In the genomic region with DNA sequence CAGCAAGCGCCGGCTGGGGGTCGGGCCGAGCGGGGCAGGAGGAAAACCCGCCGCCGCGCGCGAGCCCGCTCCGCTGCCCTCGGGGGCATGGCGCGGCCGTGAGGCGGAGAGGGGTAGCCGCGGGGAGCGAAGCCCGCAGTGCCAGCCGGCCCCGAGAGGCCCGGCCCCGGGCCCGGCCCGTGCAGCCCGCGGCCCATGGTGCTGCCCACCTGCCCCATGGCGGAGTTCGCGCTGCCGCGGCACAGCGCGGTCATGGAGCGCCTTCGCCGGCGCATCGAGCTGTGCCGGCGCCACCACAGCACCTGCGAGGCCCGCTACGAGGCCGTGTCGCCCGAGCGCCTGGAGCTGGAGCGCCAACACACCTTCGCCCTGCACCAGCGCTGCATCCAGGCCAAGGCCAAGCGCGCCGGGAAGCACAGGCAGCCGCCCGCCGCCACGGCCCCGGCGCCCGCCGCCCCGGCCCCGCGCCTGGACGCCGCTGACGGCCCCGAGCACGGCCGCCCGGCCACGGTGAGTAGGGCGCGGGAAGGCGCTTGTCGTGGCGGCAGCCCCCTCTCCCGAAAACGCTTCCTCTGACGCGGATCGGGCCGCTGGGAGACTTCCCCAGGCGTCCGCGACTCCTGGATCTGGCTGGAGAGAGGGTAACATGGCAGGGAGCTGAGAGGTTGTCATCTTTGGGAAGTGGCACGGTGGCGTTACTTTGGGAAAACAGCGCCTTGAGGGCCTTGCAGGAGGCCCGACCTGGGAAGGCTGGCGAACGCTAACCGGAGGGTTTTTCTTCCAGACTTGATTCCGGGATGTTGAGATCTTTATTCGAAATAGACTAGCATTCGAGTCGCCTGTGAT, we compare ENCODE assay signal across 8 cellular contexts.
DNase-seq lines count a peak whose midpoint lies in the region; ATAC-seq lines count a peak whose summit lies in the region.

No MANE protein-coding gene starts in this region.

- ATAC-seq in GM18858 (IDR thresholded peaks at IDR 0.05; ENCODE audit: unreplicated experiment) (peak; percentile 13), HG03066 (IDR thresholded peaks at IDR 0.05; ENCODE audit: low read depth, unreplicated experiment) (peak; percentile 18)

- DNase-seq in Ammon's horn (ENCODE audit: low spot score), result peak; percentile 58
- peak; percentile 51 for DNase-seq in RKO (ENCODE audit: low spot score)
- peak in 47 of 58 donors; percentile 8 to 68 (median 38) for DNase-seq in anterior cingulate cortex (lab: John Stamatoyannopoulos, UW)
- DNase-seq in hypothalamus (lab: John Stamatoyannopoulos, UW), result peak in 44 of 51 donors; percentile 7 to 79 (median 45)
- DNase-seq in retina, result peak; percentile 77
- DNase-seq in NCI-H1048 (lab: John Stamatoyannopoulos, UW), result no peak
